11 cellular contexts compared by ENCODE assay signal in genomic region chr18:3666526-3667254, GRCh38.
DNase-seq lines count a peak whose midpoint lies in the region; ATAC-seq and TF ChIP-seq lines count a peak whose summit lies in the region.
"Had no signal": no experiment of that assay in that cellular context is flagged by ENCODE, and none has a peak within 500 bp of the region (broad histone marks: within the 10 kb centered on the region; RNA-seq: fewer than 3 reads in every experiment).

No MANE protein-coding gene starts in this region.

- H4K91ac ChIP-seq in IMR-90 (ENCODE audit: insufficient read depth, low read depth, low read length) = no peak overlapping the region
- no peak overlapping the region for H4K91ac ChIP-seq in neuronal stem cell (ENCODE audit: low read depth, low read length, poor library complexity)

- H2BK120ac ChIP-seq in IMR-90 (ENCODE audit: low read depth, low read length) (0 out of 2 replicates have a peak overlapping the region, but pooled peaks have one; percentile 42), neuronal stem cell (ENCODE audit: low read depth, low read length) (no peak overlapping the region)

- TF ChIP-seq POLR2A in IMR-90 (IDR thresholded peaks at IDR 0.05; ENCODE audit: low read depth, low read length) = no peak

- BruUV-seq in IMR-90 (replicated peaks; lab: Mats Ljungman, UMichigan) = no TSS peak

- intact Hi-C loops in IMR-90 (cut with micrococcal nuclease) = loop anchor here (1.0 to 5.0 kb wide), 6 partner anchors 62 to 734 kb away; partner anchors contain the start of gene TGIF1

- POLR2A ChIA-PET in IMR-90 (lab: Charles Lee; ENCODE audit: unreplicated experiment) (interaction anchor here (0.5 to 1.8 kb wide), 6 partner anchors 52 to 958 kb away, joined by 3 to 9 read pairs (median 5); partner anchors contain the start of gene MYL12B), WTC11 (lab: Charles Lee) (interaction anchor here (0.6 to 3.3 kb wide), 10 partner anchors 45 to 421 kb away, joined by 3 to 37 read pairs (median 4); partner anchors contain the start of gene MYL12A)

- H3K4ac ChIP-seq in IMR-90 (ENCODE audit: low read depth, low read length) = no peak overlapping the region; the same call in 1 of the 2 replicates
- no peak overlapping the region for H3K4ac ChIP-seq in neuronal stem cell (ENCODE audit: low read length)

- H2BK15ac ChIP-seq in IMR-90 (ENCODE audit: low read depth, low read length) (0 out of 3 replicates have a peak overlapping the region, but pooled peaks have one; percentile 11), neuronal stem cell (ENCODE audit: low read length) (no peak overlapping the region)

- no peaks in the 10 kb centered on the region for H3K36me3 ChIP-seq in DND-41 (ENCODE audit: insufficient read depth, low read length)
- H3K36me3 ChIP-seq in IMR-90 (ENCODE audit: control insufficient read depth, insufficient read depth, low read length) = no peaks in the 10 kb centered on the region
- no peaks in the 10 kb centered on the region for H3K36me3 ChIP-seq in neuronal stem cell (replicated peaks in 1 of 2; ENCODE audit: control insufficient read depth in 2 of 2, insufficient read depth in 2 of 2, low read length in 2 of 2)
- H3K36me3 ChIP-seq: gastrocnemius medialis had no signal

- peaks cover 19% of the 10 kb centered on the region for H3K4me1 ChIP-seq in DND-41 (ENCODE audit: insufficient read depth, low read length)
- peaks cover 10% of the 10 kb centered on the region for H3K4me1 ChIP-seq in IMR-90 (ENCODE audit: control insufficient read depth, insufficient read depth, low read length)
- peaks cover 0 to 20% of the 10 kb centered on the region in 2 donors for H3K4me1 ChIP-seq in neuronal stem cell (ENCODE audit: control insufficient read depth in 2 of 2, insufficient read depth in 1 of 2, low read depth in 1 of 2, low read length in 2 of 2)
- H3K4me1 ChIP-seq: parathyroid adenoma had no signal

- dilution Hi-C loops in IMR-90 (cut with HindIII; ENCODE audit: low sequenced_read_pairs, unreplicated experiment) = no loop called here

- H3K79me2 ChIP-seq in DND-41 (ENCODE audit: insufficient read depth, low read length) = no peaks in the 10 kb centered on the region
- H3K79me2 ChIP-seq: parathyroid adenoma had no signal

- in situ Hi-C loops in IMR-90 (cut with MboI; ENCODE audit: low sequenced_read_pairs) = loop anchor here (5.0 to 10.0 kb wide), 3 partner anchors 72 to 384 kb away; partner anchors contain the start of gene TGIF1

- H3K23ac ChIP-seq in IMR-90 (ENCODE audit: low read depth, low read length) (no peak overlapping the region), neuronal stem cell (ENCODE audit: low read depth, low read length, poor library complexity) (no peak overlapping the region)

- no peak for TF ChIP-seq RAD21 in IMR-90 (IDR thresholded peaks at IDR 0.05; ENCODE audit: low read length)

- H3K9me3 Mint-ChIP-seq in brain = peaks cover 0 to 11% (median 4%) of the 10 kb centered on the region in 5 experiments
- peaks cover 14% of the 10 kb centered on the region for H3K9me3 Mint-ChIP-seq in WTC11
- H3K9me3 Mint-ChIP-seq: activated T-cell treated with anti-CD3 and anti-CD28 coated beads, Interleukin-2, amount 50 U/mL, for 24 hours had no signal

- H3K9me1 ChIP-seq in IMR-90 (ENCODE audit: insufficient read depth, low read length) = no peaks in the 10 kb centered on the region

- no peaks in the 10 kb centered on the region for H3K27me3 Mint-ChIP-seq in brain
- no peaks in the 10 kb centered on the region for H3K27me3 Mint-ChIP-seq in WTC11 (ENCODE audit: low read depth)
- H3K27me3 Mint-ChIP-seq: activated naive CD8-positive, alpha-beta T cell treated with anti-CD3 and anti-CD28 coated beads for 36 hours; activated T-cell treated with anti-CD3 and anti-CD28 coated beads, Interleukin-2, amount 50 U/mL, for 24 hours had no signal

- H3K18ac ChIP-seq in IMR-90 (ENCODE audit: low read depth, low read length) (no peak overlapping the region), neuronal stem cell (ENCODE audit: low read length) (no peak overlapping the region)

- WGBS in IMR-90 (ENCODE audit: extremely low coverage in 2 of 2, insufficient read length in 1 of 2), 2 experiments = 83% methylated on average over 1 of the region's 5 CpGs; no CpG with 5 or more reads in 1 of the 2 experiments
- no CpG with 5 or more reads among the region's 5 CpGs for WGBS in neuronal stem cell (ENCODE audit: extremely low coverage in 2 of 2, insufficient read length in 2 of 2, insufficient replicate concordance in 1 of 2), 2 donors

- H3K4me3 Mint-ChIP-seq in brain = peak overlapping the region in 3 of 5 experiments; percentile 76 to 79 (median 77)
- H3K4me3 Mint-ChIP-seq in WTC11 = no peak overlapping the region
- H3K4me3 Mint-ChIP-seq: activated T-cell treated with anti-CD3 and anti-CD28 coated beads, Interleukin-2, amount 50 U/mL, for 24 hours had no signal

- DNase-seq in DND-41 = no peak
- no peak for DNase-seq in IMR-90
- DNase-seq in neuronal stem cell (ENCODE audit: low spot score) = no peak
- DNase-seq in WTC11 (ENCODE audit: low spot score) = no peak

- H4K5ac ChIP-seq in IMR-90 (ENCODE audit: low read depth, low read length) = no peak overlapping the region

- H3K4me1 Mint-ChIP-seq in brain (peaks cover 33% of the 10 kb centered on the region), WTC11 (peaks cover 32% of the 10 kb centered on the region)

- no peak overlapping the region for H3K27ac ChIP-seq in DND-41 (ENCODE audit: low read length)
- H3K27ac ChIP-seq in IMR-90 (ENCODE audit: insufficient read depth, low read length) = no peak overlapping the region
- no peak overlapping the region for H3K27ac ChIP-seq in neuronal stem cell (replicated peaks; ENCODE audit: low read length)
- H3K27ac ChIP-seq: parathyroid adenoma had no signal

- TF ChIP-seq CTCF in DND-41 (IDR thresholded peaks at IDR 0.05; ENCODE audit: borderline replicate concordance, extremely low read depth, low read length, poor library complexity, severe bottlenecking) (no peak), IMR-90 (conservative IDR thresholded peaks at IDR 0.05; ENCODE audit: low read depth, low read length) (no peak), brain (conservative IDR thresholded peaks at IDR 0.05) (peak; percentile 10 to 29), WTC11 (IDR thresholded peaks at IDR 0.05) (no peak)

- H3K14ac ChIP-seq in IMR-90 (replicated peaks; ENCODE audit: low read depth, low read length) = no peak overlapping the region; the same call in 1 of the 2 replicates
- H3K14ac ChIP-seq in neuronal stem cell (ENCODE audit: low read length) = no peak overlapping the region

- H3K79me1 ChIP-seq in IMR-90 (ENCODE audit: low read depth in 1 of 2, low read length in 2 of 2) (no peaks in the 10 kb centered on the region), neuronal stem cell (ENCODE audit: low read depth, low read length) (no peaks in the 10 kb centered on the region)

- no peak overlapping the region for H3K4me3 ChIP-seq in DND-41 (ENCODE audit: low read depth in 1 of 2, low read length in 2 of 2)
- H3K4me3 ChIP-seq in IMR-90 (ENCODE audit: insufficient read depth, low read depth, low read length) = no peak overlapping the region
- H3K4me3 ChIP-seq in neuronal stem cell (ENCODE audit: low read length in 2 of 2) = no peak overlapping the region

- H3K27ac Mint-ChIP-seq in brain (peak overlapping the region; percentile 81 to 97 (median 92)), WTC11 (no peak overlapping the region)
- H3K27ac Mint-ChIP-seq: activated naive CD8-positive, alpha-beta T cell treated with anti-CD3 and anti-CD28 coated beads for 36 hours had no signal

- peak overlapping the region; percentile 37; the same call in 1 of the 2 replicates for H3K9ac ChIP-seq in DND-41 (ENCODE audit: low read depth, low read length)
- no peak overlapping the region for H3K9ac ChIP-seq in IMR-90 (ENCODE audit: low read depth, low read length)
- no peak overlapping the region for H3K9ac ChIP-seq in neuronal stem cell (ENCODE audit: low read depth, low read length, poor library complexity)
- H3K9ac ChIP-seq: parathyroid adenoma had no signal

- H2AFZ ChIP-seq in DND-41 (ENCODE audit: low read depth, low read length) = 0 out of 2 replicates have a peak overlapping the region, but pooled peaks have one; percentile 19
- H2AFZ ChIP-seq in IMR-90 (replicated peaks; ENCODE audit: low read length, poor library complexity) = no peak overlapping the region
- H2AFZ ChIP-seq in neuronal stem cell (ENCODE audit: low read length) = peak overlapping the region; percentile 72

- H3K4me2 ChIP-seq in DND-41 (ENCODE audit: insufficient read depth, low read length) = 0 out of 2 replicates have a peak overlapping the region, but pooled peaks have one; percentile 75
- no peak overlapping the region for H3K4me2 ChIP-seq in IMR-90 (ENCODE audit: low read depth, low read length)
- H3K4me2 ChIP-seq in neuronal stem cell (ENCODE audit: insufficient read depth, low read length, poor library complexity, severe bottlenecking) = peak overlapping the region; percentile 37

- H4K20me1 ChIP-seq in DND-41 (ENCODE audit: insufficient read depth, low read length) (no peaks in the 10 kb centered on the region), IMR-90 (ENCODE audit: insufficient read depth, low read length) (no peaks in the 10 kb centered on the region)

- ATAC-seq in DND-41 (ENCODE audit: insufficient read depth, low read depth) = no peak
- ATAC-seq in IMR-90 (ENCODE audit: low read depth) = peak; percentile 25; the same call in 1 of the 2 replicates
- no peak for ATAC-seq in HG03097 (IDR thresholded peaks at IDR 0.05; ENCODE audit: low FRiP score, unreplicated experiment)
- ATAC-seq in WTC11 = no peak
- no peak for ATAC-seq in GM21515 (IDR thresholded peaks at IDR 0.05; ENCODE audit: unreplicated experiment)

- H2BK20ac ChIP-seq in IMR-90 (ENCODE audit: low read depth, low read length) = peak overlapping the region; percentile 60; the same call in 1 of the 2 replicates

- no peak overlapping the region for H2AK9ac ChIP-seq in IMR-90 (replicated peaks; ENCODE audit: low read depth, low read length, poor library complexity)

- H4K8ac ChIP-seq in IMR-90 (ENCODE audit: low read depth in 2 of 2, low read length in 2 of 2) (peak overlapping the region in 1 of 2 experiments; percentile 70; a peak in 1 of 4 replicates), neuronal stem cell (ENCODE audit: low read depth, low read length) (no peak overlapping the region)

- H3K36me3 Mint-ChIP-seq in brain = peaks cover 28% of the 10 kb centered on the region
- peaks cover 19% of the 10 kb centered on the region for H3K36me3 Mint-ChIP-seq in WTC11

- H3K56ac ChIP-seq in IMR-90 (ENCODE audit: extremely low read depth, insufficient read depth, low read length) = no peak overlapping the region

- no peaks in the 10 kb centered on the region for H3K27me3 ChIP-seq in DND-41 (ENCODE audit: insufficient read depth, low read length, poor library complexity)
- H3K27me3 ChIP-seq in IMR-90 (ENCODE audit: control insufficient read depth, insufficient read depth, low read length) = no peaks in the 10 kb centered on the region
- no peaks in the 10 kb centered on the region for H3K27me3 ChIP-seq in neuronal stem cell (ENCODE audit: control insufficient read depth in 3 of 3, insufficient read depth in 3 of 3, low read depth in 1 of 3, low read length in 3 of 3)
- H3K27me3 ChIP-seq: gastrocnemius medialis had no signal

- H3K9me3 ChIP-seq in DND-41 (ENCODE audit: insufficient read depth, low read length, severe bottlenecking) (no peaks in the 10 kb centered on the region), IMR-90 (ENCODE audit: control insufficient read depth, insufficient read depth, low read length) (peaks cover 3% of the 10 kb centered on the region), neuronal stem cell (replicated peaks in 1 of 2; ENCODE audit: control insufficient read depth in 2 of 2, insufficient read depth in 1 of 2, low read depth in 1 of 2, low read length in 2 of 2) (peaks cover 0 to 1% of the 10 kb centered on the region in 2 donors)
- H3K9me3 ChIP-seq: gastrocnemius medialis had no signal

- CTCF ChIA-PET in IMR-90 (lab: Yijun Ruan, JAX) (interaction anchor here (0.7 to 3.4 kb wide), 27 partner anchors 9 to 414 kb away, joined by 3 to 28 read pairs (median 4); no protein-coding TSS in a partner anchor), WTC11 (lab: Charles Lee) (interaction anchor here (0.5 to 3.9 kb wide), 79 partner anchors 8 to 686 kb away, joined by 3 to 92 read pairs (median 5); partner anchors contain the start of gene MYL12A)

- peak overlapping the region; percentile 45; the same call in 1 of the 2 replicates for H2AK5ac ChIP-seq in IMR-90 (ENCODE audit: low read depth, low read length)
- H2AK5ac ChIP-seq in neuronal stem cell (ENCODE audit: low read depth, low read length) = no peak overlapping the region

- H2BK5ac ChIP-seq in IMR-90 (ENCODE audit: low read depth, low read length, poor library complexity, severe bottlenecking) (no peak overlapping the region), neuronal stem cell (ENCODE audit: low read length) (no peak overlapping the region)

- H2BK12ac ChIP-seq in neuronal stem cell (ENCODE audit: low read length) = no peak overlapping the region

Comparison
In these comparisons a context has a peak if more than half of its experiments do, and no peak if none do; other contexts are left out.
1. CTCF ChIP-seq: peak in brain (2 of 2); none in DND-41 (single experiment), IMR-90 (single experiment) and WTC11 (single experiment).